In genomic region chr2:42191285-42192009, GRCh38 we compare ENCODE assay signal across 20 cellular contexts. TPM values are rescaled to one million over a fixed set of nuclear protein-coding genes. Genes with fewer than 3 reads are reported as not detected.
DNase-seq lines count a peak whose midpoint lies in the region; ATAC-seq, FAIRE-seq and TF ChIP-seq lines count a peak whose summit lies in the region.
"Had no signal": no experiment of that assay in that cellular context is flagged by ENCODE, and none has a peak within 500 bp of the region (broad histone marks: within the 10 kb centered on the region; RNA-seq: fewer than 3 reads in every experiment).

No MANE protein-coding gene starts in this region.

- peaks cover 82% of the 10 kb centered on the region for H3K4me1 Mint-ChIP-seq in CD4-positive, alpha-beta T cell (ENCODE audit: low read depth)
- H3K4me1 Mint-ChIP-seq in naive thymus-derived CD8-positive, alpha-beta T cell: peaks cover 32 to 87% (median 62%) of the 10 kb centered on the region in 4 donors

- peak overlapping the region; percentile 43 for H3K4me3 Mint-ChIP-seq in CD4-positive, alpha-beta T cell
- H3K4me3 Mint-ChIP-seq in naive thymus-derived CD8-positive, alpha-beta T cell: peak overlapping the region in 3 of 10 donors; percentile 10 to 57 (median 41)

- BruUV-seq in K562 (replicated peaks; lab: Mats Ljungman, UMichigan): no TSS peak

- no peak for TF ChIP-seq EP300 in K562 (IDR thresholded peaks at IDR 0.05; ENCODE audit: low read length)
- no peak for TF ChIP-seq EP300 in gastroesophageal sphincter (IDR thresholded peaks at IDR 0.05)

- H3K9me1 ChIP-seq in K562 (ENCODE audit: control insufficient read depth, insufficient read depth, low read length): no peaks in the 10 kb centered on the region

- peaks cover 0 to 9% of the 10 kb centered on the region in 2 experiments; a peak in 2 of 5 replicates for H3K4me1 ChIP-seq in K562 (replicated peaks in 1 of 2; ENCODE audit: control insufficient read depth in 2 of 2, insufficient read depth in 2 of 2, low read length in 2 of 2)
- H3K4me1 ChIP-seq in gastroesophageal sphincter: peaks cover 0 to 31% (median 4%) of the 10 kb centered on the region in 3 donors

- peaks cover 4% of the 10 kb centered on the region; the same call in 2 of the 3 replicates for H3K79me2 ChIP-seq in K562 (ENCODE audit: control insufficient read depth, insufficient read depth, low read length)

- H3K4me2 ChIP-seq in K562 (ENCODE audit: insufficient read depth, low read length): no peak overlapping the region

- ATAC-seq in CD4-positive, alpha-beta T cell (ENCODE audit: poor library complexity): no peak
- ATAC-seq in K562 (no peak), GM21825 (IDR thresholded peaks at IDR 0.05; ENCODE audit: unreplicated experiment) (no peak), gastroesophageal sphincter (no peak)
- no peak for ATAC-seq in naive thymus-derived CD8-positive, alpha-beta T cell

- H3K36me3 ChIP-seq in K562 (ENCODE audit: control insufficient read depth, insufficient read depth, low read length) (no peaks in the 10 kb centered on the region), gastroesophageal sphincter (no peaks in the 10 kb centered on the region)
- H3K36me3 ChIP-seq: neutrophil, WERI-Rb-1 had no signal

- intact Hi-C loops in CD4-positive, alpha-beta T cell (cut with DNase I, micrococcal nuclease): loop anchor here in 1 of 2 experiments (10.0 kb wide), 1 partner anchor 327 kb away; no protein-coding TSS in a partner anchor
- intact Hi-C loops in K562 (cut with micrococcal nuclease): loop anchor here (10.0 kb wide), 1 partner anchor 317 kb away; no protein-coding TSS in a partner anchor

- no peak overlapping the region for H3K27ac ChIP-seq in CD4-positive, alpha-beta T cell (ENCODE audit: low read depth, low read length)
- H3K27ac ChIP-seq in K562 (ENCODE audit: extremely low read depth, low read depth, low read length) (no peak overlapping the region), gastroesophageal sphincter (no peak overlapping the region)
- H3K27ac ChIP-seq: WERI-Rb-1 had no signal

- H3K36me3 Mint-ChIP-seq in CD4-positive, alpha-beta T cell (ENCODE audit: low read depth): peaks cover 18% of the 10 kb centered on the region
- H3K36me3 Mint-ChIP-seq in naive thymus-derived CD8-positive, alpha-beta T cell: peaks cover 0 to 14% (median 8%) of the 10 kb centered on the region in 3 donors

- peak overlapping the region; percentile 79 for H3K27ac Mint-ChIP-seq in CD4-positive, alpha-beta T cell
- H3K27ac Mint-ChIP-seq in naive thymus-derived CD8-positive, alpha-beta T cell: peak overlapping the region in 9 of 10 donors; percentile 25 to 85 (median 65)

- CTCF ChIA-PET in CD4-positive, alpha-beta T cell (lab: Charles Lee): interaction anchor here (1.1 kb wide), 1 partner anchor 55 kb away, joined by 3 read pairs; no protein-coding TSS in a partner anchor
- CTCF ChIA-PET in K562 (lab: Yijun Ruan, JAX; ENCODE audit: low intra/inter-chr PET ratio): no interaction called here
- CTCF ChIA-PET in GM10248 (lab: Yijun Ruan, JAX): interaction anchor here (2.8 kb wide), 1 partner anchor 9 kb away, joined by 8 read pairs; no protein-coding TSS in a partner anchor

- no peak for TF ChIP-seq CTCF in CD4-positive, alpha-beta T cell (IDR thresholded peaks at IDR 0.05)
- TF ChIP-seq CTCF in K562 (IDR thresholded peaks at IDR 0.05 in 2 of 3, conservative IDR thresholded peaks at IDR 0.05 in 1 of 3; ENCODE audit: insufficient read depth in 2 of 3, low read depth in 1 of 3, low read length in 3 of 3) (no peak), GM10248 (IDR thresholded peaks at IDR 0.05; ENCODE audit: control extremely low read depth, extremely low read depth, low read depth, missing control alignments) (no peak), gastroesophageal sphincter (IDR thresholded peaks at IDR 0.05) (no peak)

- H3K9me3 ChIP-seq in CD4-positive, alpha-beta T cell (ENCODE audit: control insufficient read depth, low read length): no peaks in the 10 kb centered on the region
- H3K9me3 ChIP-seq in K562 (replicated peaks; ENCODE audit: control insufficient read depth, insufficient read depth, low read depth, low read length) (no peaks in the 10 kb centered on the region), gastroesophageal sphincter (no peaks in the 10 kb centered on the region)
- H3K9me3 ChIP-seq: neutrophil had no signal

- POLR2A ChIA-PET in CD4-positive, alpha-beta T cell (lab: Charles Lee): interaction anchor here (0.6 to 1.4 kb wide), 3 partner anchors 20 to 94 kb away, joined by 3 to 4 read pairs (median 3); no protein-coding TSS in a partner anchor
- POLR2A ChIA-PET in K562 (lab: Yijun Ruan, JAX) (interaction anchor here (2.8 kb wide), 1 partner anchor 11 kb away, joined by 10 read pairs; no protein-coding TSS in a partner anchor), GM10248 (lab: Yijun Ruan, JAX) (no interaction called here)
- POLR2A ChIA-PET in naive thymus-derived CD8-positive, alpha-beta T cell (lab: Charles Lee): interaction anchor here (1.2 kb wide), 1 partner anchor 86 kb away, joined by 4 read pairs; no protein-coding TSS in a partner anchor

- no peak for DNase-seq in CD4-positive, alpha-beta T cell
- DNase-seq in HuH-7 (ENCODE audit: low spot score) (peak; percentile 10), K562 (ENCODE audit: extremely low read depth in 1 of 4, low spot score in 3 of 4) (no peak), COLO829 (ENCODE audit: low spot score) (no peak), GM10248 (ENCODE audit: extremely low spot score) (no peak)
- no peak for DNase-seq in naive thymus-derived CD8-positive, alpha-beta T cell
- DNase-seq: amniotic stem cell; central memory CD4-positive, alpha-beta T cell; GOT3; midbrain; NCI-H1436; OCI-M1; SHP77 treated with DMSO at 0.1 percent for 48 hours; stimulated activated naive CD4-positive, alpha-beta T cell; T-helper 1 cell; WERI-Rb-1 had no signal

- H3K27me3 ChIP-seq in CD4-positive, alpha-beta T cell (ENCODE audit: control insufficient read depth, insufficient read depth, low read length): no peaks in the 10 kb centered on the region
- no peaks in the 10 kb centered on the region for H3K27me3 ChIP-seq in K562 (ENCODE audit: control insufficient read depth in 2 of 2, insufficient read depth in 2 of 2, low read length in 2 of 2)
- no peaks in the 10 kb centered on the region for H3K27me3 ChIP-seq in gastroesophageal sphincter
- H3K27me3 ChIP-seq: neutrophil had no signal

- H2AFZ ChIP-seq in K562 (ENCODE audit: low read depth, low read length): no peak overlapping the region

- in situ Hi-C loops in K562 (cut with MboI): no loop called here

- FAIRE-seq in K562 (lab: Jason Lieb, UNC): no peak
- FAIRE-seq: frontal cortex had no signal

- no peaks in the 10 kb centered on the region for H3K9me3 Mint-ChIP-seq in CD4-positive, alpha-beta T cell
- no peaks in the 10 kb centered on the region for H3K9me3 Mint-ChIP-seq in naive thymus-derived CD8-positive, alpha-beta T cell

- TF ChIP-seq RAD21 in K562 (CRISPR knock-in tag; conservative IDR thresholded peaks at IDR 0.05 in 1 of 2, IDR thresholded peaks at IDR 0.05 in 1 of 2): no peak

- 81% methylated on average over 10 of the region's 10 CpGs for WGBS in K562 (ENCODE audit: insufficient coverage, low coverage, missing lambda C conversion rate)
- 98 to 100% methylated on average over 3 to 6 of the region's 10 CpGs for WGBS in gastroesophageal sphincter (ENCODE audit: low coverage in 1 of 2), 2 donors

- no peaks in the 10 kb centered on the region for H3K27me3 Mint-ChIP-seq in CD4-positive, alpha-beta T cell
- no peaks in the 10 kb centered on the region for H3K27me3 Mint-ChIP-seq in naive thymus-derived CD8-positive, alpha-beta T cell

- no peak overlapping the region for H3K9ac ChIP-seq in K562 (ENCODE audit: insufficient read depth in 1 of 2, low read depth in 2 of 2, low read length in 2 of 2)

- 0 out of 2 replicates have a peak, but pooled peaks cover 8% of the 10 kb centered on the region for H4K20me1 ChIP-seq in K562 (replicated peaks; ENCODE audit: control insufficient read depth, insufficient read depth, low read length)

- H3K4me3 ChIP-seq in K562 (no peak overlapping the region), gastroesophageal sphincter (no peak overlapping the region)

- TF ChIP-seq POLR2A in K562 (conservative IDR thresholded peaks at IDR 0.05) (no peak), gastroesophageal sphincter (IDR thresholded peaks at IDR 0.05) (no peak)

TF ChIP-seq in K562, 482 proteins besides CTCF, POLR2A, EP300 and RAD21 (continues in another document):
- TF ChIP-seq STAT5B (CRISPR knock-in tag; IDR thresholded peaks at IDR 0.05): no peak

RNA-seq across cellular contexts. Expression of gene EML4, which starts 22.3 kb away (rescaled TPM):
- total RNA-seq in CD4-positive, alpha-beta T cell: 100 to 1,000 TPM; 219 to 228 TPM
- total RNA-seq in K562 (2011; cell fraction: chromatin; rRNA removed; ENCODE audit: low replicate concordance): 36.7 and 94.3 TPM in 2 replicates
- total RNA-seq in K562 (2011; cell fraction: nucleolus; rRNA removed): 17.5 and 23.4 TPM in 2 replicates
- 36.4 and 54.7 TPM in 2 replicates for total RNA-seq in K562 (2011; cell fraction: nucleoplasm; rRNA removed)
- total RNA-seq in K562 (2014; rRNA removed) (27.9 and 28.0 TPM in 2 replicates), K562 (2014; rRNA removed; fragmentation: Illumina TruSeq; extraction: Trizol) (37.7 and 41.6 TPM in 2 replicates), K562 (2015; rRNA removed; fragmentation: Illumina TruSeq; extraction: Trizol) (35.1 and 36.5 TPM in 2 replicates), K562 (2021) (40.7 and 44.5 TPM in 2 replicates), gastroesophageal sphincter (10 to 100 TPM; 18.5 to 31.4 (median 23.7) TPM)
- polyA plus RNA-seq in K562 (2011; rRNA removed) (37.5 and 48.3 TPM in 2 replicates), K562 (2014; fragmentation: Illumina TruSeq; extraction: Trizol) (29.6 and 36.6 TPM in 2 replicates), K562 (2014; fragmentation: Nextera tagmentation; extraction: Ambion mirVana) (10 to 100 TPM; 14.7 to 15.6 TPM), K562 (2014; rRNA removed) (20.7 and 22.0 TPM in 2 replicates)
- 13.4 and 22.4 TPM in 2 replicates for polyA plus RNA-seq in K562 (2011; cell fraction: cytosol; rRNA removed)
- polyA plus RNA-seq in K562 (2011; cell fraction: nucleus; rRNA removed): 44.3 and 44.7 TPM in 2 replicates
- 14.8 and 21.1 TPM in 2 replicates for polyA plus RNA-seq in K562 (2012)
- polyA minus RNA-seq in K562 (2011; rRNA and poly(A)+ RNA removed): 74.0 and 88.5 TPM in 2 replicates
- 21.9 and 24.6 TPM in 2 replicates for polyA minus RNA-seq in K562 (2011; cell fraction: cytosol; rRNA and poly(A)+ RNA removed)
- polyA minus RNA-seq in K562 (2011; cell fraction: nucleus; rRNA and poly(A)+ RNA removed): 26.9 and 36.1 TPM in 2 replicates
- total RNA-seq in naive thymus-derived CD8-positive, alpha-beta T cell: 100 to 1,000 TPM; 108 to 111 TPM
- polyA plus RNA-seq in naive thymus-derived CD8-positive, alpha-beta T cell: 10 to 100 TPM; 37.8 to 48.1 (median 44.7) TPM
